ENCODE assay signal across 9 cellular contexts in the genomic region with DNA sequence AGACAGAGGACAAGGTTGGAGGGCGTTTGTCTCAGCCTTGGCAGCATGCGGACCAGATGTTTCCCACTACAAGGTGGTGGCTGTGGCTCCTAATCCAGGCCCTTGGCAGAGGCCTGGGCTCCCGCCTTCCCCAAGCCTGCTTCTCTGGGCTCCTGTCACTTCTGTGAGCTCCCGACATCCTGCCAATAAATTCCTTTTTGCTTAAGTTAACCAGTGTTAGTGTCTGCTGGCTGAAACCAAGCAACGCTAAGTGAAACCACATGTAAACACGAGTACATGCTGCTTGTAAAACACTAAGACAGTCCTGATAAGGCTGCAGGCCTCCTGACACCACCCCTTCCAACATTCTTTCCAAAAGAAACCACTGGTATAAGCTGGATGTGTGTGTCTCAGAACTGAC.
DNase-seq lines count a peak whose midpoint lies in the region; ATAC-seq, FAIRE-seq and TF ChIP-seq lines count a peak whose summit lies in the region.
"Had no signal": no experiment of that assay in that cellular context is flagged by ENCODE, and none has a peak within 500 bp of the region (broad histone marks: within the 10 kb centered on the region; RNA-seq: fewer than 3 reads in every experiment).

No MANE protein-coding gene starts in this region.

- H3K79me2 ChIP-seq in astrocyte (ENCODE audit: insufficient read depth, low read length) (no peaks in the 10 kb centered on the region), smooth muscle cell (ENCODE audit: low read depth) (no peaks in the 10 kb centered on the region)

- H3K4me1 Mint-ChIP-seq in astrocyte (ENCODE audit: low read depth, unreplicated experiment) = peaks cover 20% of the 10 kb centered on the region

- peak; percentile 85 for FAIRE-seq in astrocyte (lab: Jason Lieb, UNC)
- FAIRE-seq in islet of Langerhans (lab: Jason Lieb, UNC) = peak; percentile 71

- H3K27me3 ChIP-seq in astrocyte (ENCODE audit: insufficient read depth, low read length) = peaks cover 19% of the 10 kb centered on the region
- H3K27me3 ChIP-seq in smooth muscle cell (ENCODE audit: low read depth) = no peaks in the 10 kb centered on the region

- peaks cover 4% of the 10 kb centered on the region for H3K9me3 Mint-ChIP-seq in astrocyte (ENCODE audit: unreplicated experiment)
- H3K9me3 Mint-ChIP-seq: dendritic cell treated with granulocyte-macrophage colony-stimulating factor and Interleukin-4, amounts not matched to agents 40 ng/mL and 50 ng/mL, for 4 days had no signal

- peak overlapping the region; percentile 34 for H3K27ac Mint-ChIP-seq in astrocyte (ENCODE audit: unreplicated experiment)
- H3K27ac Mint-ChIP-seq: dendritic cell treated with granulocyte-macrophage colony-stimulating factor and Interleukin-4, amounts not matched to agents 40 ng/mL and 50 ng/mL, for 4 days had no signal

- DNase-seq in HFF-Myc (ENCODE audit: extremely low read depth, low read depth) = peak; percentile 100
- peak; percentile 100 for DNase-seq in astrocyte (ENCODE audit: low read depth)
- DNase-seq in smooth muscle cell (lab: John Stamatoyannopoulos, UW; ENCODE audit: unreplicated experiment) = peak; percentile 35
- DNase-seq in activated CD4-positive, alpha-beta T cell treated with anti-CD3 and anti-CD28 coated beads for 4 hours = no peak
- no peak for DNase-seq in NCI-H1436 (lab: John Stamatoyannopoulos, UW)

- H3K27ac ChIP-seq in astrocyte (ENCODE audit: low read depth, low read length) = peak overlapping the region; percentile 15
- peak overlapping the region; percentile 89 for H3K27ac ChIP-seq in smooth muscle cell (ENCODE audit: low read depth)

- H3K27me3 Mint-ChIP-seq in astrocyte (ENCODE audit: low read depth, unreplicated experiment) = peaks cover 55% of the 10 kb centered on the region

- H3K4me3 Mint-ChIP-seq in astrocyte (ENCODE audit: unreplicated experiment) = no peak overlapping the region
- H3K4me3 Mint-ChIP-seq: dendritic cell treated with granulocyte-macrophage colony-stimulating factor and Interleukin-4, amounts not matched to agents 40 ng/mL and 50 ng/mL, for 4 days had no signal

- no peak for TF ChIP-seq CTCF in HFF-Myc (IDR thresholded peaks at IDR 0.05; ENCODE audit: low read depth, low read length, missing control alignments)
- TF ChIP-seq CTCF in astrocyte (IDR thresholded peaks at IDR 0.05; ENCODE audit: insufficient read depth, low read depth, low read length) = no peak
- no peak for TF ChIP-seq CTCF in smooth muscle cell (IDR thresholded peaks at IDR 0.05; ENCODE audit: borderline replicate concordance, insufficient read depth, poor library complexity, severe bottlenecking)

- no peak overlapping the region for H3K4me3 ChIP-seq in HFF-Myc (replicated peaks; ENCODE audit: low read depth, low read length)
- H3K4me3 ChIP-seq in astrocyte (ENCODE audit: insufficient read depth, low read depth, low read length) = no peak overlapping the region
- no peak overlapping the region for H3K4me3 ChIP-seq in smooth muscle cell

- peak overlapping the region; percentile 49 for H3K4me2 ChIP-seq in astrocyte (ENCODE audit: low read length)
- H3K4me2 ChIP-seq in smooth muscle cell = peak overlapping the region; percentile 61

- H2AFZ ChIP-seq in astrocyte (ENCODE audit: low read depth, low read length) (no peak overlapping the region), smooth muscle cell (ENCODE audit: low read depth) (no peak overlapping the region)

- H3F3A ChIP-seq in smooth muscle cell (ENCODE audit: low read depth) = peaks cover 24% of the 10 kb centered on the region

- 6% methylated on average over 6 of the region's 6 CpGs for WGBS in smooth muscle cell (ENCODE audit: low lambda C conversion rate)

- no peaks in the 10 kb centered on the region for H4K20me1 ChIP-seq in astrocyte (ENCODE audit: insufficient read depth, low read length)
- no peaks in the 10 kb centered on the region for H4K20me1 ChIP-seq in smooth muscle cell (ENCODE audit: low read depth)

- H3K9me3 ChIP-seq in astrocyte (ENCODE audit: insufficient read depth, low read depth, low read length) = no peaks in the 10 kb centered on the region
- H3K9me3 ChIP-seq in smooth muscle cell (replicated peaks; ENCODE audit: low read depth) = no peaks in the 10 kb centered on the region

- peak overlapping the region; percentile 17 for H3K9ac ChIP-seq in astrocyte (ENCODE audit: low read length)
- H3K9ac ChIP-seq in smooth muscle cell (ENCODE audit: low read depth) = peak overlapping the region; percentile 17

- no peak for ATAC-seq in HG03354 (IDR thresholded peaks at IDR 0.05; ENCODE audit: poor library complexity, severe bottlenecking, unreplicated experiment)
- no peak for ATAC-seq in HG02938 (IDR thresholded peaks at IDR 0.05; ENCODE audit: unreplicated experiment)

- H3K4me1 ChIP-seq in astrocyte (ENCODE audit: insufficient read depth, low read length) (peaks cover 30% of the 10 kb centered on the region), smooth muscle cell (ENCODE audit: low read depth) (peaks cover 13% of the 10 kb centered on the region)

- H3K36me3 ChIP-seq in astrocyte (ENCODE audit: insufficient read depth, low read length) (no peaks in the 10 kb centered on the region), smooth muscle cell (ENCODE audit: low read depth) (no peaks in the 10 kb centered on the region)

- peaks cover 4% of the 10 kb centered on the region for H3K36me3 Mint-ChIP-seq in astrocyte (ENCODE audit: low read depth, unreplicated experiment)

Comparison
In these comparisons a context has a peak if more than half of its experiments do, and no peak if none do; other contexts are left out.
1. DNase-seq: peak in HFF-Myc (single experiment), astrocyte (single experiment) and smooth muscle cell (single experiment); none in activated CD4-positive, alpha-beta T cell treated with anti-CD3 and anti-CD28 coated beads for 4 hours (0 of 2) and NCI-H1436 (single experiment).